ENCODE assay signal across 22 cellular contexts in the genomic region with DNA sequence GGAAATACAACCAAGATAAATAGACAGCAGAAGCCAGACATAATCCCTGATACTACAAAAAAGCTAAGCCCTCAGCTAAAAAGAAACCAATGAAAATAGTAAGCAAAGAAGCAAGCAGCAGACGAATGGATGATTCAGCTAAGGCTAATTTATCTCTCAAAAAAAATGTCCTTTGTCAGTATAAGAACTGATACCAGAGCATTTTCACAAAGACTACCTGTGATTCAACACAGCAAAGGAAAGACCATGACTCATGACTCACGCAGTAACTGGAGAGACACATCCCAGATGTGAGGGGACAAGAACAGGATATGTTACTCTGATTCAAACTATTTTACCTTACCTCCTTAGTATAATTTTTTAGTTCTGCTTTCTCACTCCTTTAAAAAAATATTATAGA. TPM values are rescaled to one million over a fixed set of nuclear protein-coding genes. Genes with fewer than 3 reads are reported as not detected.
DNase-seq lines count a peak whose midpoint lies in the region; ATAC-seq and TF ChIP-seq lines count a peak whose summit lies in the region.
"Had no signal": no experiment of that assay in that cellular context is flagged by ENCODE, and none has a peak within 500 bp of the region (broad histone marks: within the 10 kb centered on the region; RNA-seq: fewer than 3 reads in every experiment).

No MANE protein-coding gene starts in this region.

- H3K79me2 ChIP-seq in HCT116 (ENCODE audit: insufficient read depth, low read length): no peaks in the 10 kb centered on the region
- no peaks in the 10 kb centered on the region for H3K79me2 ChIP-seq in mammary epithelial cell (ENCODE audit: insufficient read depth, low read length)

- H3K27me3 ChIP-seq in HCT116 (ENCODE audit: insufficient read depth, low read length): no peaks in the 10 kb centered on the region
- H3K27me3 ChIP-seq in mammary epithelial cell (ENCODE audit: insufficient read depth, low read length): no peaks in the 10 kb centered on the region
- H3K27me3 ChIP-seq: BE2C, spleen, thyroid gland had no signal

- H4K20me1 ChIP-seq in HCT116 (ENCODE audit: insufficient read depth): no peaks in the 10 kb centered on the region
- H4K20me1 ChIP-seq in mammary epithelial cell (ENCODE audit: insufficient read depth, low read length): no peaks in the 10 kb centered on the region

- intact Hi-C loops in HCT116 (cut with micrococcal nuclease) (no loop called here), mammary epithelial cell (cut with micrococcal nuclease) (no loop called here), natural killer cell (cut with micrococcal nuclease) (no loop called here)

- H3K36me3 Mint-ChIP-seq in glutamatergic neuron (ENCODE audit: unreplicated experiment) (no peaks in the 10 kb centered on the region), natural killer cell (no peaks in the 10 kb centered on the region)
- H3K36me3 Mint-ChIP-seq: stimulated activated memory B cell treated with anti-CD40 and anti-IgM and Interleukin-4, amounts not matched to agents 10 μg/mL and 1 μg/mL and 100 μg/mL, for 72 hours had no signal

- TF ChIP-seq POLR2A in HCT116 (IDR thresholded peaks at IDR 0.05; ENCODE audit: borderline replicate concordance, extremely low read depth, insufficient read depth, insufficient read length): no peak

- H3K4me1 Mint-ChIP-seq in glutamatergic neuron (ENCODE audit: low read depth, unreplicated experiment): no peaks in the 10 kb centered on the region
- no peaks in the 10 kb centered on the region for H3K4me1 Mint-ChIP-seq in natural killer cell
- H3K4me1 Mint-ChIP-seq: activated CD4-positive, alpha-beta T cell treated with anti-CD3 and anti-CD28 coated beads, Interleukin-2, amount 10 ng/mL, durations not matched to agents 7 days and 5 days; central memory CD8-positive, alpha-beta T cell had no signal

- H3K27ac ChIP-seq in HCT116 (ENCODE audit: low read depth, low read length) (no peak overlapping the region), mammary epithelial cell (ENCODE audit: insufficient read depth, low read depth, low read length) (peak overlapping the region; percentile 79), mesodermal cell (ENCODE audit: low read depth, low read length, severe bottlenecking) (peak overlapping the region; percentile 38)
- H3K27ac ChIP-seq: spleen, thyroid gland had no signal

- H3K27ac Mint-ChIP-seq in glutamatergic neuron (ENCODE audit: unreplicated experiment): no peak overlapping the region
- H3K27ac Mint-ChIP-seq in natural killer cell: no peak overlapping the region
- H3K27ac Mint-ChIP-seq: activated CD4-positive, alpha-beta T cell treated with anti-CD3 and anti-CD28 coated beads, Interleukin-2, amount 10 ng/mL, durations not matched to agents 7 days and 5 days; progenitor cell of endocrine pancreas; stimulated activated memory B cell treated with anti-CD40 and anti-IgM and Interleukin-4, amounts not matched to agents 10 μg/mL and 1 μg/mL and 100 μg/mL, for 72 hours; T-helper 2 cell treated with Interferon-gamma antibody and Interleukin-4, amounts not matched to agents 5 μg/mL and 100 μg/mL, for 36 hours had no signal

- TF ChIP-seq CTCF in HCT116 (IDR thresholded peaks at IDR 0.05 in 2 of 3, conservative IDR thresholded peaks at IDR 0.05 in 1 of 3; ENCODE audit: borderline replicate concordance in 1 of 3, insufficient read depth in 1 of 3, low read depth in 2 of 3, low read length in 2 of 3) (no peak), mammary epithelial cell (conservative IDR thresholded peaks at IDR 0.05 in 1 of 2, IDR thresholded peaks at IDR 0.05 in 1 of 2; ENCODE audit: extremely low read depth in 1 of 2, insufficient read depth in 1 of 2, low read depth in 1 of 2, low read length in 2 of 2) (no peak), glutamatergic neuron (IDR thresholded peaks at IDR 0.05; ENCODE audit: partially characterized antibody, unreplicated experiment) (no peak), natural killer cell (IDR thresholded peaks at IDR 0.05) (no peak)

- ATAC-seq in HCT116: 0 out of 2 replicates have a peak, but pooled peaks have one; percentile 49
- no peak for ATAC-seq in GM19397 (IDR thresholded peaks at IDR 0.05; ENCODE audit: unreplicated experiment)
- no peak for ATAC-seq in natural killer cell
- ATAC-seq: left ventricle myocardium superior; stimulated activated memory B cell treated with anti-CD40 and anti-IgM and Interleukin-4, amounts not matched to agents 10 μg/mL and 1 μg/mL and 100 μg/mL, for 72 hours had no signal

- whole genome bisulfite sequencing in mammary epithelial cell (ENCODE audit: low coverage, missing lambda C conversion rate): 0% methylated on average over 2 of the region's 2 CpGs
- WGBS in mesodermal cell (ENCODE audit: insufficient coverage in 2 of 2), 2 experiments: no CpG with 5 or more reads among the region's 2 CpGs

- no TSS peak for BruUV-seq in HCT116 (replicated peaks; lab: Mats Ljungman, UMichigan)
- no TSS peak for BruUV-seq in mammary epithelial cell (replicated peaks; lab: Mats Ljungman, UMichigan)

- H3K9me3 Mint-ChIP-seq in glutamatergic neuron (ENCODE audit: unreplicated experiment) (no peaks in the 10 kb centered on the region), natural killer cell (peaks cover 0 to 2% of the 10 kb centered on the region in 2 donors)
- H3K9me3 Mint-ChIP-seq: activated CD4-positive, alpha-beta T cell treated with anti-CD3 and anti-CD28 coated beads, Interleukin-2, amount 10 ng/mL, durations not matched to agents 7 days and 5 days; stimulated activated memory B cell treated with anti-CD40 and anti-IgM and Interleukin-4, amounts not matched to agents 10 μg/mL and 1 μg/mL and 100 μg/mL, for 72 hours; T-helper 2 cell treated with Interferon-gamma antibody and Interleukin-4, amounts not matched to agents 5 μg/mL and 100 μg/mL, for 36 hours had no signal

- POLR2A ChIA-PET in HCT116 (lab: Charles Lee): no interaction called here

- H3K4me2 ChIP-seq in HCT116 (ENCODE audit: low read length) (peak overlapping the region; percentile 22; the same call in 1 of the 2 replicates), mammary epithelial cell (ENCODE audit: insufficient read depth, low read depth, low read length) (peak overlapping the region; percentile 40)

- TF ChIP-seq RAD21 in HCT116 (IDR thresholded peaks at IDR 0.05; ENCODE audit: low read depth): no peak

- H3K4me3 Mint-ChIP-seq in glutamatergic neuron (ENCODE audit: unreplicated experiment) (no peak overlapping the region), natural killer cell (no peak overlapping the region)
- H3K4me3 Mint-ChIP-seq: activated CD4-positive, alpha-beta T cell treated with anti-CD3 and anti-CD28 coated beads, Interleukin-2, amount 10 ng/mL, durations not matched to agents 7 days and 5 days; central memory CD8-positive, alpha-beta T cell; stimulated activated memory B cell treated with anti-CD40 and anti-IgM and Interleukin-4, amounts not matched to agents 10 μg/mL and 1 μg/mL and 100 μg/mL, for 72 hours; T-helper 2 cell treated with Interferon-gamma antibody and Interleukin-4, amounts not matched to agents 5 μg/mL and 100 μg/mL, for 36 hours had no signal

- dilution Hi-C loops in mammary epithelial cell (cut with HindIII; ENCODE audit: low sequenced_read_pairs): no loop called here

- peaks cover 0 to 6% of the 10 kb centered on the region in 2 experiments; a peak in 1 of 4 replicates for H3K4me1 ChIP-seq in HCT116 (ENCODE audit: control insufficient read depth in 1 of 2, insufficient read depth in 2 of 2, low read length in 2 of 2)
- H3K4me1 ChIP-seq in mammary epithelial cell (ENCODE audit: insufficient read depth, low read length): peaks cover 11% of the 10 kb centered on the region
- H3K4me1 ChIP-seq in mesodermal cell (ENCODE audit: control insufficient read depth, insufficient read depth, low read length, poor library complexity, severe bottlenecking): peaks cover 8% of the 10 kb centered on the region
- H3K4me1 ChIP-seq: BE2C, spleen, thyroid gland had no signal

- DNase-seq in HCT116 (ENCODE audit: low read depth, low spot score) (peak; percentile 34), OCI-M2 (lab: John Stamatoyannopoulos, UW; ENCODE audit: unreplicated experiment) (peak; percentile 17), mammary epithelial cell (peak; percentile 96), glutamatergic neuron (no peak), natural killer cell (no peak)
- DNase-seq: activated CD4-positive, alpha-beta T cell treated with anti-CD3 and anti-CD28 coated beads, Interleukin-2, amount 10 ng/mL, durations not matched to agents 7 days and 5 days; activated T-cell treated with anti-CD3 and anti-CD28 coated beads for 4 hours; BE2C; effector CD4-positive, alpha-beta T cell; left ventricle myocardium superior; NCI-H1105; NCI-H2171; SIG-M5; spleen; thyroid gland had no signal

- CTCF ChIA-PET in HCT116 (lab: Charles Lee) (no interaction called here), mammary epithelial cell (lab: Charles Lee; ENCODE audit: low non-redundant PET) (no interaction called here)

- H3K27me3 Mint-ChIP-seq in glutamatergic neuron (ENCODE audit: unreplicated experiment) (no peaks in the 10 kb centered on the region), natural killer cell (ENCODE audit: low read depth in 2 of 2) (peaks cover 0 to 3% of the 10 kb centered on the region in 2 donors)
- H3K27me3 Mint-ChIP-seq: central memory CD8-positive, alpha-beta T cell; progenitor cell of endocrine pancreas had no signal

- RAD21 ChIA-PET in HCT116 (lab: Charles Lee; ENCODE audit: low non-redundant PET in 1 of 2, low total read pairs in 2 of 2, uncharacterized antibody in 2 of 2, unreplicated experiment in 2 of 2): no interaction called here

- H3K9me2 ChIP-seq in HCT116 (ENCODE audit: insufficient read depth): no peaks in the 10 kb centered on the region

- no peak overlapping the region for H3K9ac ChIP-seq in HCT116 (ENCODE audit: low read length)
- no peak overlapping the region for H3K9ac ChIP-seq in mammary epithelial cell (ENCODE audit: insufficient read depth, low read length)

- in situ Hi-C loops in mammary epithelial cell (cut with MboI; ENCODE audit: low sequenced_read_pairs in 2 of 2): no loop called here

- H3K4me3 ChIP-seq in HCT116 (replicated peaks in 1 of 2; ENCODE audit: low read depth in 1 of 2, low read length in 2 of 2) (no peak overlapping the region), mammary epithelial cell (replicated peaks in 1 of 3; ENCODE audit: insufficient read depth in 1 of 3, low read depth in 2 of 3, low read length in 3 of 3) (no peak overlapping the region), mesodermal cell (ENCODE audit: extremely low read depth, insufficient read depth, low read length, poor library complexity, severe bottlenecking) (no peak overlapping the region)
- H3K4me3 ChIP-seq: spleen, thyroid gland had no signal

- no peak overlapping the region for H2AFZ ChIP-seq in HCT116 (ENCODE audit: low read depth, low read length, poor library complexity, severe bottlenecking)
- H2AFZ ChIP-seq in mammary epithelial cell (ENCODE audit: low read depth, low read length): peak overlapping the region; percentile 47

- H3K36me3 ChIP-seq in HCT116 (ENCODE audit: control insufficient read depth in 1 of 2, insufficient read depth in 2 of 2, low read length in 2 of 2): no peaks in the 10 kb centered on the region
- no peaks in the 10 kb centered on the region for H3K36me3 ChIP-seq in mammary epithelial cell (ENCODE audit: insufficient read depth, low read length)
- no peaks in the 10 kb centered on the region for H3K36me3 ChIP-seq in mesodermal cell (ENCODE audit: control insufficient read depth, insufficient read depth, low read length)
- H3K36me3 ChIP-seq: BE2C, spleen, thyroid gland had no signal

- H3K9me3 ChIP-seq in HCT116 (ENCODE audit: control insufficient read depth in 1 of 2, insufficient read depth in 1 of 2, low read depth in 1 of 2, low read length in 2 of 2) (peaks cover 0 to 3% of the 10 kb centered on the region in 2 experiments; a peak in 1 of 4 replicates), mammary epithelial cell (replicated peaks; ENCODE audit: insufficient read depth, low read length) (no peaks in the 10 kb centered on the region), mesodermal cell (ENCODE audit: control insufficient read depth, low read length) (no peaks in the 10 kb centered on the region)
- H3K9me3 ChIP-seq: BE2C, thyroid gland had no signal

RNA-seq across cellular contexts. Expression of a gene that starts 22.7 kb away (rescaled TPM):
- total RNA-seq in HCT116 (2021; ENCODE audit: unreplicated experiment): not detected
- polyA plus RNA-seq in HCT116 (2012): not detected in 2 replicates
- not detected for total RNA-seq in mammary epithelial cell
- polyA plus RNA-seq in mammary epithelial cell: 0.05 TPM
- polyA minus RNA-seq in mammary epithelial cell: not detected
- polyA plus RNA-seq in mesodermal cell (2013, experiment 1 of 2): not detected
- polyA plus RNA-seq in mesodermal cell (2013, experiment 2 of 2): not detected
- not detected for total RNA-seq in glutamatergic neuron (ENCODE audit: unreplicated experiment)
- total RNA-seq in natural killer cell: not detected
- total RNA-seq: activated CD4-positive, alpha-beta T cell treated with anti-CD3 and anti-CD28 coated beads, Interleukin-2, amount 10 ng/mL, durations not matched to agents 7 days and 5 days; left ventricle myocardium superior; myocyte; progenitor cell of endocrine pancreas; spleen; thyroid gland had no signal
- polyA plus RNA-seq: spleen had no signal

Comparison
In these comparisons a context has a peak if more than half of its experiments do, and no peak if none do; other contexts are left out.
1. DNase-seq: peak in HCT116 (single experiment), OCI-M2 (single experiment) and mammary epithelial cell (single experiment); none in glutamatergic neuron (single experiment) and natural killer cell (single experiment).